Comparison of ENCODE assay signal across 17 cellular contexts in genomic region chr9:79663299-79663698, GRCh38.
A peak's percentile ranks its signal among the peaks of the same experiment; 100 is the strongest.
DNase-seq lines count a peak whose midpoint lies in the region; ATAC-seq and TF ChIP-seq lines count a peak whose summit lies in the region.
"Had no signal": no experiment of that assay in that cellular context is flagged by ENCODE, and none has a peak within 500 bp of the region (broad histone marks: within the 10 kb centered on the region; RNA-seq: fewer than 3 reads in every experiment).

No MANE protein-coding gene starts in this region.

- POLR2A ChIA-PET in WTC11 (lab: Charles Lee) (interaction anchor here (1.0 to 1.4 kb wide), 2 partner anchors 41 to 92 kb away, joined by 3 to 7 read pairs; partner anchors contain the start of gene TLE4), RWPE1 (lab: Yijun Ruan, JAX; ENCODE audit: low non-redundant PET) (no interaction called here)

- CTCF ChIA-PET in WTC11 (lab: Charles Lee) (interaction anchor here (1.2 kb wide), 1 partner anchor 92 kb away, joined by 3 read pairs; no protein-coding TSS in a partner anchor), RWPE1 (lab: Yijun Ruan, JAX) (no interaction called here)

- peaks cover 82% of the 10 kb centered on the region for H3K4me1 Mint-ChIP-seq in WTC11
- H3K4me1 Mint-ChIP-seq in activated T-cell treated with anti-CD3 and anti-CD28 coated beads, Interleukin-2, amount 50 U/mL, for 4 hours (ENCODE audit: low read depth), result peaks cover 37% of the 10 kb centered on the region

- DNase-seq in NCI-H2227 (lab: John Stamatoyannopoulos, UW; ENCODE audit: unreplicated experiment) (peak; percentile 2), NCI-H2227 treated with DMSO at 0.1 percent for 48 hours (lab: John Stamatoyannopoulos, UW) (no peak), WTC11 (ENCODE audit: low spot score) (no peak), sciatic nerve (ENCODE audit: low spot score) (no peak), RWPE1 (ENCODE audit: low spot score) (no peak)
- DNase-seq in activated CD4-positive, alpha-beta T cell treated with anti-CD3 and anti-CD28 coated beads, Interleukin-2, amount 50 U/mL, for 48 hours, result no peak
- no peak for DNase-seq in activated T-cell treated with anti-CD3 and anti-CD28 coated beads, Interleukin-2, amount 50 U/mL, for 4 hours
- DNase-seq: 8988T, heart right ventricle, left cardiac atrium, naive B cell, NCI-H226, SW 1271, uterus had no signal

- peaks cover 66% of the 10 kb centered on the region for H3K4me1 ChIP-seq in iPS-20b (ENCODE audit: insufficient read depth, low read length)

- H3K36me3 Mint-ChIP-seq in WTC11, result no peaks in the 10 kb centered on the region
- peaks cover 18% of the 10 kb centered on the region for H3K36me3 Mint-ChIP-seq in activated T-cell treated with anti-CD3 and anti-CD28 coated beads, Interleukin-2, amount 50 U/mL, for 4 hours (ENCODE audit: insufficient read depth)
- H3K36me3 Mint-ChIP-seq: stimulated activated effector memory CD8-positive, alpha-beta T cell treated with anti-CD3 and anti-CD28 coated beads, Interleukin-12 subunit alpha, Interleukin-12 subunit beta, amount 100 ng/mL, for 72 hours had no signal

- H3K4me3 ChIP-seq in iPS-20b (ENCODE audit: low read length), result peak overlapping the region; percentile 44; the same call in 1 of the 2 replicates
- H3K4me3 ChIP-seq: uterus had no signal

- no peak overlapping the region for H3K27ac ChIP-seq in iPS-20b (ENCODE audit: low read length)
- H3K27ac ChIP-seq in RWPE1, result no peak overlapping the region

- no peaks in the 10 kb centered on the region for H3K9me3 Mint-ChIP-seq in WTC11
- no peaks in the 10 kb centered on the region for H3K9me3 Mint-ChIP-seq in activated T-cell treated with anti-CD3 and anti-CD28 coated beads, Interleukin-2, amount 50 U/mL, for 4 hours
- H3K9me3 Mint-ChIP-seq: activated naive CD4-positive, alpha-beta T cell treated with anti-CD3 and anti-CD28 coated beads, Interleukin-2, amount 50 U/mL, for 72 hours; naive B cell; stimulated activated effector memory CD8-positive, alpha-beta T cell treated with anti-CD3 and anti-CD28 coated beads, Interleukin-12 subunit alpha, Interleukin-12 subunit beta, amount 100 ng/mL, for 72 hours had no signal

- TF ChIP-seq CTCF in WTC11 (IDR thresholded peaks at IDR 0.05) (no peak), RWPE1 (conservative IDR thresholded peaks at IDR 0.05; ENCODE audit: low read depth) (no peak)

- peak overlapping the region; percentile 45; the same call in 1 of the 2 replicates for H3K9ac ChIP-seq in iPS-20b (ENCODE audit: low read depth, low read length)

- intact Hi-C loops in sciatic nerve (cut with DNase I), result no loop called here

- no peaks in the 10 kb centered on the region for H3K9me3 ChIP-seq in iPS-20b (ENCODE audit: insufficient read depth, low read depth, low read length)
- H3K9me3 ChIP-seq: heart right ventricle, uterus had no signal

- peak overlapping the region; percentile 44 for H3K4me3 Mint-ChIP-seq in WTC11
- H3K4me3 Mint-ChIP-seq in activated T-cell treated with anti-CD3 and anti-CD28 coated beads, Interleukin-2, amount 50 U/mL, for 4 hours, result no peak overlapping the region
- H3K4me3 Mint-ChIP-seq: stimulated activated effector memory CD8-positive, alpha-beta T cell treated with anti-CD3 and anti-CD28 coated beads, Interleukin-12 subunit alpha, Interleukin-12 subunit beta, amount 100 ng/mL, for 72 hours had no signal

- ATAC-seq in WTC11 (peak; percentile 23), sciatic nerve (peak; percentile 56)
- no peak for ATAC-seq in activated T-cell treated with anti-CD3 and anti-CD28 coated beads, Interleukin-2, amount 50 U/mL, for 4 hours
- ATAC-seq: activated naive CD4-positive, alpha-beta T cell treated with anti-CD3 and anti-CD28 coated beads, Interleukin-2, amount 50 U/mL, for 72 hours; stimulated activated effector memory CD8-positive, alpha-beta T cell treated with anti-CD3 and anti-CD28 coated beads, Interleukin-12 subunit alpha, Interleukin-12 subunit beta, amount 100 ng/mL, for 72 hours had no signal

- H3K27ac Mint-ChIP-seq in WTC11, result peak overlapping the region; percentile 93
- H3K27ac Mint-ChIP-seq: stimulated activated effector memory CD8-positive, alpha-beta T cell treated with anti-CD3 and anti-CD28 coated beads, Interleukin-12 subunit alpha, Interleukin-12 subunit beta, amount 100 ng/mL, for 72 hours had no signal

- H3K36me3 ChIP-seq in iPS-20b (ENCODE audit: insufficient read depth, low read depth, low read length), result no peaks in the 10 kb centered on the region
- H3K36me3 ChIP-seq: heart right ventricle, uterus had no signal

- no peaks in the 10 kb centered on the region for H3K27me3 Mint-ChIP-seq in WTC11 (ENCODE audit: low read depth)
- H3K27me3 Mint-ChIP-seq in activated T-cell treated with anti-CD3 and anti-CD28 coated beads, Interleukin-2, amount 50 U/mL, for 4 hours (ENCODE audit: low read depth), result no peaks in the 10 kb centered on the region
- H3K27me3 Mint-ChIP-seq: naive B cell had no signal

- H3K27me3 ChIP-seq in iPS-20b (ENCODE audit: insufficient read depth, low read length), result no peaks in the 10 kb centered on the region
- H3K27me3 ChIP-seq: heart right ventricle, uterus had no signal

TF ChIP-seq in WTC11, 78 proteins besides CTCF, POLR2A, EP300 and RAD21:
- TF ChIP-seq EMX1 (CRISPR knock-in tag; IDR thresholded peaks at IDR 0.05), result no peak
- TF ChIP-seq ATF6 (CRISPR knock-in tag; IDR thresholded peaks at IDR 0.05), result no peak
- no peak for TF ChIP-seq FOXJ3 (CRISPR knock-in tag; IDR thresholded peaks at IDR 0.05; ENCODE audit: borderline replicate concordance)
- no peak for TF ChIP-seq PRRX2 (CRISPR knock-in tag; IDR thresholded peaks at IDR 0.05)
- TF ChIP-seq NR1H2 (CRISPR knock-in tag; IDR thresholded peaks at IDR 0.05), result no peak
- TF ChIP-seq JUN (CRISPR knock-in tag; IDR thresholded peaks at IDR 0.05), result no peak
- no peak for TF ChIP-seq ZNF121 (CRISPR knock-in tag; IDR thresholded peaks at IDR 0.05)
- TF ChIP-seq, protein P1, sequence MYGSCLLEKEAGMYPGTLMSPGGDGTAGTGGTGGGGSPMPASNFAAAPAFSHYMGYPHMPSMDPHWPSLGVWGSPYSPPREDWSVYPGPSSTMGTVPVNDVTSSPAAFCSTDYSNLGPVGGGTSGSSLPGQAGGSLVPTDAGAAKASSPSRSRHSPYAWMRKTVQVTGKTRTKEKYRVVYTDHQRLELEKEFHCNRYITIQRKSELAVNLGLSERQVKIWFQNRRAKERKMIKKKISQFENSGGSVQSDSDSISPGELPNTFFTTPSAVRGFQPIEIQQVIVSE (CRISPR knock-in tag; IDR thresholded peaks at IDR 0.05; ENCODE audit: borderline replicate concordance), result no peak
- TF ChIP-seq, protein P2, sequence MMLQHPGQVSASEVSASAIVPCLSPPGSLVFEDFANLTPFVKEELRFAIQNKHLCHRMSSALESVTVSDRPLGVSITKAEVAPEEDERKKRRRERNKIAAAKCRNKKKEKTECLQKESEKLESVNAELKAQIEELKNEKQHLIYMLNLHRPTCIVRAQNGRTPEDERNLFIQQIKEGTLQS (CRISPR knock-in tag; conservative IDR thresholded peaks at IDR 0.05), result no peak
- no peak for TF ChIP-seq FOXP1 (CRISPR knock-in tag; IDR thresholded peaks at IDR 0.05; ENCODE audit: borderline replicate concordance)
- TF ChIP-seq, protein P3, sequence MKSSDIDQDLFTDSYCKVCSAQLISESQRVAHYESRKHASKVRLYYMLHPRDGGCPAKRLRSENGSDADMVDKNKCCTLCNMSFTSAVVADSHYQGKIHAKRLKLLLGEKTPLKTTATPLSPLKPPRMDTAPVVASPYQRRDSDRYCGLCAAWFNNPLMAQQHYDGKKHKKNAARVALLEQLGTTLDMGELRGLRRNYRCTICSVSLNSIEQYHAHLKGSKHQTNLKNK (CRISPR knock-in tag; IDR thresholded peaks at IDR 0.05), result no peak
- TF ChIP-seq RELA (CRISPR knock-in tag; IDR thresholded peaks at IDR 0.05; ENCODE audit: borderline replicate concordance), result no peak
- no peak for TF ChIP-seq GRHL2 (CRISPR knock-in tag; IDR thresholded peaks at IDR 0.05; ENCODE audit: insufficient replicate concordance, severe bottlenecking)
- no peak for TF ChIP-seq IRF1 (CRISPR knock-in tag; IDR thresholded peaks at IDR 0.05)
- TF ChIP-seq CBFB (CRISPR knock-in tag; IDR thresholded peaks at IDR 0.05; ENCODE audit: low read depth), result no peak
- TF ChIP-seq SP1 (CRISPR knock-in tag; conservative IDR thresholded peaks at IDR 0.05), result no peak
- no peak for TF ChIP-seq ETV6 (CRISPR knock-in tag; IDR thresholded peaks at IDR 0.05)
- TF ChIP-seq, protein P4, sequence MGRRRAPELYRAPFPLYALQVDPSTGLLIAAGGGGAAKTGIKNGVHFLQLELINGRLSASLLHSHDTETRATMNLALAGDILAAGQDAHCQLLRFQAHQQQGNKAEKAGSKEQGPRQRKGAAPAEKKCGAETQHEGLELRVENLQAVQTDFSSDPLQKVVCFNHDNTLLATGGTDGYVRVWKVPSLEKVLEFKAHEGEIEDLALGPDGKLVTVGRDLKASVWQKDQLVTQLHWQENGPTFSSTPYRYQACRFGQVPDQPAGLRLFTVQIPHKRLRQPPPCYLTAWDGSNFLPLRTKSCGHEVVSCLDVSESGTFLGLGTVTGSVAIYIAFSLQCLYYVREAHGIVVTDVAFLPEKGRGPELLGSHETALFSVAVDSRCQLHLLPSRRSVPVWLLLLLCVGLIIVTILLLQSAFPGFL (CRISPR knock-in tag; IDR thresholded peaks at IDR 0.05; ENCODE audit: borderline replicate concordance), result no peak
- no peak for TF ChIP-seq TEAD1 (CRISPR knock-in tag; IDR thresholded peaks at IDR 0.05)

Comparison
In these comparisons a context has a peak if more than half of its experiments do, and no peak if none do; other contexts are left out.
1. ATAC-seq: peak in WTC11 (single experiment) and sciatic nerve (single experiment); none in activated T-cell treated with anti-CD3 and anti-CD28 coated beads, Interleukin-2, amount 50 U/mL, for 4 hours (0 of 2).